In the genomic region with DNA sequence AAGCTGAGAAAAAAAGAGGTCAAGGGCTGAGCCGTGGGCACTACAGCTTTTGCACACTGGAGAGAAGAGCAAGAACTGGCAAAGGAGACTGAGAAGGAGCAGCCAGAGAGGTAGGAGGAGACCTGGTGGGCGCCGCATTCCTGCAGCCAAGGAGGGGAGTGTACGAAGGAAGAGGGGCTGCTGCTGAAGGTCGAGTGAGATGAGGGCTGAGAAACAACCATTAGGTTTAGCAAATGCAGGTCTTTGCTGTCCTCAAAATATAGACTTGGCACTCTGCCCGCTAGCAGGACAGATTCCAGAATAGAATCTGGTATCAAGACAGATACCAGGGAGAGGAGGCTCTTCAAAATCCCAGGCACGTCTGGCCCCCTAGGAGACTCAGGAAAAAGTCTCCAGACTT, we compare ENCODE assay signal across 23 cellular contexts.
DNase-seq lines count a peak whose midpoint lies in the region; ATAC-seq and TF ChIP-seq lines count a peak whose summit lies in the region.
"Had no signal": no experiment of that assay in that cellular context is flagged by ENCODE, and none has a peak within 500 bp of the region (broad histone marks: within the 10 kb centered on the region; RNA-seq: fewer than 3 reads in every experiment).

No MANE protein-coding gene starts in this region.

- H3K27me3 Mint-ChIP-seq in GM23338 (ENCODE audit: insufficient read depth, low read depth, poor library complexity) (peaks cover 28% of the 10 kb centered on the region), chondrocyte (ENCODE audit: low read depth) (no peaks in the 10 kb centered on the region)

- TF ChIP-seq CTCF in GM23338 (conservative IDR thresholded peaks at IDR 0.05; ENCODE audit: low read depth in 2 of 2) (no peak), HEK293 (tag by site-specific recombination; IDR thresholded peaks at IDR 0.05) (no peak), chondrocyte (IDR thresholded peaks at IDR 0.05) (no peak)

- no peaks in the 10 kb centered on the region for H3K9me2 ChIP-seq in GM23338 (ENCODE audit: insufficient read depth)

- H3K4me3 ChIP-seq in GM23338, result no peak overlapping the region
- no peak overlapping the region for H3K4me3 ChIP-seq in HEK293 (ENCODE audit: low read depth, low read length)
- H3K4me3 ChIP-seq: A549 had no signal

- no peaks in the 10 kb centered on the region for H3K9me3 ChIP-seq in HEK293 (ENCODE audit: control insufficient read depth, insufficient read depth, low read depth, low read length)
- H3K9me3 ChIP-seq: A549 had no signal

- H3K36me3 Mint-ChIP-seq in GM23338 (ENCODE audit: low read depth), result peaks cover 24% of the 10 kb centered on the region
- H3K36me3 Mint-ChIP-seq in chondrocyte (ENCODE audit: low read depth), result peaks cover 3% of the 10 kb centered on the region
- H3K36me3 Mint-ChIP-seq: CD4-positive, alpha-beta memory T cell had no signal

- POLR2A ChIA-PET in HEK293 (lab: Yijun Ruan, JAX), result no interaction called here

- H3K27ac ChIP-seq in GM23338 (ENCODE audit: low read depth) (no peak overlapping the region), HEK293 (ENCODE audit: extremely low read depth, low read depth, low read length) (no peak overlapping the region)
- H3K27ac ChIP-seq: A549 had no signal

- H3K4me1 Mint-ChIP-seq in GM23338 (peaks cover 88% of the 10 kb centered on the region), chondrocyte (ENCODE audit: low read depth) (peaks cover 81% of the 10 kb centered on the region)

- ATAC-seq in GM23338 (no peak), GM21367 (IDR thresholded peaks at IDR 0.05; ENCODE audit: unreplicated experiment) (no peak), GM19023 (IDR thresholded peaks at IDR 0.05; ENCODE audit: unreplicated experiment) (no peak), GM21619 (IDR thresholded peaks at IDR 0.05; ENCODE audit: unreplicated experiment) (no peak)
- ATAC-seq: A549 had no signal

- no peak overlapping the region for H2AFZ ChIP-seq in GM23338

- peaks cover 76% of the 10 kb centered on the region for H3K79me2 ChIP-seq in GM23338 (replicated peaks; ENCODE audit: insufficient read depth)

- H3K4me1 ChIP-seq in GM23338 (ENCODE audit: insufficient read depth), result peaks cover 79% of the 10 kb centered on the region
- no peaks in the 10 kb centered on the region for H3K4me1 ChIP-seq in HEK293 (ENCODE audit: control insufficient read depth, insufficient read depth, low read length)

- H3K9me3 Mint-ChIP-seq in GM23338 (peaks cover 2% of the 10 kb centered on the region; the same call in 1 of the 3 replicates), chondrocyte (ENCODE audit: low read depth) (no peaks in the 10 kb centered on the region)
- H3K9me3 Mint-ChIP-seq: CD4-positive, alpha-beta memory T cell had no signal

- DNase-seq in GM23338 (ENCODE audit: low spot score), result no peak
- peak; percentile 32 for DNase-seq in chondrocyte (ENCODE audit: low spot score)
- DNase-seq in mesenteric fat pad (ENCODE audit: low spot score), result peak; percentile 53
- DNase-seq: C1 segment of cervical spinal cord; CD4-positive, alpha-beta memory T cell; COR-L47; DMS53; KBM-7; MV-4-11; NCI-H1105; NCI-H1436 treated with DMSO at 0.1 percent for 48 hours; NCI-H1930; NCI-H2107; NCI-H446 treated with DMSO at 0.1 percent for 48 hours; NCI-H526; NCI-H82; RPMI8226; SHP77 had no signal

- H3F3A ChIP-seq in GM23338 (replicated peaks; ENCODE audit: low read depth), result peaks cover 3% of the 10 kb centered on the region; the same call in 1 of the 2 replicates

- H3K4me2 ChIP-seq in GM23338, result no peak overlapping the region
- H3K4me2 ChIP-seq: A549 had no signal

- H3K27ac Mint-ChIP-seq in GM23338 (peak overlapping the region; percentile 1; the same call in 1 of the 2 replicates), chondrocyte (ENCODE audit: unreplicated experiment) (no peak overlapping the region)
- H3K27ac Mint-ChIP-seq: CD4-positive, alpha-beta memory T cell had no signal

- no peaks in the 10 kb centered on the region for H3K27me3 ChIP-seq in GM23338 (ENCODE audit: insufficient read depth)

- peaks cover 6% of the 10 kb centered on the region for H4K20me1 ChIP-seq in GM23338 (replicated peaks; ENCODE audit: insufficient read depth)

- H3K4me3 Mint-ChIP-seq in GM23338 (no peak overlapping the region; the same call in 2 of the 3 replicates), chondrocyte (ENCODE audit: unreplicated experiment) (no peak overlapping the region)
- H3K4me3 Mint-ChIP-seq: CD4-positive, alpha-beta memory T cell had no signal

- H3K36me3 ChIP-seq in GM23338 (ENCODE audit: insufficient read depth) (no peaks in the 10 kb centered on the region; the same call in 1 of the 2 replicates), HEK293 (ENCODE audit: control insufficient read depth in 2 of 2, insufficient read depth in 1 of 2, low read length in 2 of 2) (no peaks in the 10 kb centered on the region)

- CTCF ChIA-PET in HEK293 (lab: Yijun Ruan, JAX), result interaction anchor here (0.7 to 2.7 kb wide), 3 partner anchors 22 to 178 kb away, joined by 3 to 11 read pairs (median 6); no protein-coding TSS in a partner anchor

TF ChIP-seq in GM23338, 12 proteins besides CTCF, POLR2A, EP300 and RAD21 (continues in another document):
- TF ChIP-seq EZH2phosphoT487 (IDR thresholded peaks at IDR 0.05; ENCODE audit: unreplicated experiment) (no peak), ZNF331 (CRISPR knock-in tag; IDR thresholded peaks at IDR 0.05; ENCODE audit: low read depth) (no peak), CREB1 (CRISPR knock-in tag; IDR thresholded peaks at IDR 0.05; ENCODE audit: low read depth) (no peak), ZNF114 (CRISPR knock-in tag; IDR thresholded peaks at IDR 0.05) (no peak)
- TF ChIP-seq, protein P1, sequence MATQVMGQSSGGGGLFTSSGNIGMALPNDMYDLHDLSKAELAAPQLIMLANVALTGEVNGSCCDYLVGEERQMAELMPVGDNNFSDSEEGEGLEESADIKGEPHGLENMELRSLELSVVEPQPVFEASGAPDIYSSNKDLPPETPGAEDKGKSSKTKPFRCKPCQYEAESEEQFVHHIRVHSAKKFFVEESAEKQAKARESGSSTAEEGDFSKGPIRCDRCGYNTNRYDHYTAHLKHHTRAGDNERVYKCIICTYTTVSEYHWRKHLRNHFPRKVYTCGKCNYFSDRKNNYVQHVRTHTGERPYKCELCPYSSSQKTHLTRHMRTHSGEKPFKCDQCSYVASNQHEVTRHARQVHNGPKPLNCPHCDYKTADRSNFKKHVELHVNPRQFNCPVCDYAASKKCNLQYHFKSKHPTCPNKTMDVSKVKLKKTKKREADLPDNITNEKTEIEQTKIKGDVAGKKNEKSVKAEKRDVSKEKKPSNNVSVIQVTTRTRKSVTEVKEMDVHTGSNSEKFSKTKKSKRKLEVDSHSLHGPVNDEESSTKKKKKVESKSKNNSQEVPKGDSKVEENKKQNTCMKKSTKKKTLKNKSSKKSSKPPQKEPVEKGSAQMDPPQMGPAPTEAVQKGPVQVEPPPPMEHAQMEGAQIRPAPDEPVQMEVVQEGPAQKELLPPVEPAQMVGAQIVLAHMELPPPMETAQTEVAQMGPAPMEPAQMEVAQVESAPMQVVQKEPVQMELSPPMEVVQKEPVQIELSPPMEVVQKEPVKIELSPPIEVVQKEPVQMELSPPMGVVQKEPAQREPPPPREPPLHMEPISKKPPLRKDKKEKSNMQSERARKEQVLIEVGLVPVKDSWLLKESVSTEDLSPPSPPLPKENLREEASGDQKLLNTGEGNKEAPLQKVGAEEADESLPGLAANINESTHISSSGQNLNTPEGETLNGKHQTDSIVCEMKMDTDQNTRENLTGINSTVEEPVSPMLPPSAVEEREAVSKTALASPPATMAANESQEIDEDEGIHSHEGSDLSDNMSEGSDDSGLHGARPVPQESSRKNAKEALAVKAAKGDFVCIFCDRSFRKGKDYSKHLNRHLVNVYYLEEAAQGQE (IDR thresholded peaks at IDR 0.05; ENCODE audit: unreplicated experiment), result no peak

TF ChIP-seq in HEK293, 187 proteins besides CTCF, POLR2A, EP300 and RAD21:
- TF ChIP-seq ZFHX2 (tag by site-specific recombination; conservative IDR thresholded peaks at IDR 0.05) (0 out of 2 replicates have a peak, but pooled peaks have one; percentile 12), ZXDB (tag by site-specific recombination; IDR thresholded peaks at IDR 0.05) (no peak), EGR2 (tag by site-specific recombination; IDR thresholded peaks at IDR 0.05; ENCODE audit: low read depth) (peak; percentile 34; the same call in 1 of the 2 replicates)
